ENCODE assay signal across 15 cellular contexts in the genomic region with DNA sequence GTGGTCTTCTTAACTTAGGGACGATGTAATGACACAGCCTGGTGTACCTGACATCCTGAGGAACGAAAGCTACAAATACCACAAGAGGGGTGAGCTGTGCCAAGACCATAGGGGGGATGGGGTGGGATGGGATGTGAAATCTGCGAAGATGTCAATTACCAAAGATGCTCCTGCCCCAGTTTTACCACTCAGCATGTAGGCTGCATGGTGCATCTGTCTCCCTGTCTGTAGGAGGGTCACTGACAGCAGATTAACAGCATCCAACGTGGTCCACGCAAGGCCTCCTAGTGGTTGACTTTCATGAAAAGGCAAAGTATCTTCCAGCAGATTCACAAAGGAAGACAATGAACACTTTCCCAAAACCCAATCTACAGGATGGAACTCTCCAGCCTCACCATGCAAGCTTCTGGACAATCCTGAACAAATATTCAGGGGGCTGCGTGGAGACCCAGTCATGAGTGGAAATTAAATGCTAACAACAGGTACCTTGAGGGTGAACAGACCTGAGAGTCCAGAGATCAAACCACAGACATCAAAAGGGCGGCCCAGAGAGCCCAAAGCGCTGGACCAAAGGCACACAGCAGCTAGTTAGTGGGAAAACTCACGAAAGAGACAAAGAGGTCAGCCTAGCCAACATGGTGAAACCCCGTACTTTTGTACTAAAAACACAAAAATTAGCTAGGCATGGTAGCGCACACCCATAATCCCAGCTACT. TPM values are rescaled to one million over a fixed set of nuclear protein-coding genes. Genes with fewer than 3 reads are reported as not detected.
DNase-seq lines count a peak whose midpoint lies in the region; ATAC-seq and TF ChIP-seq lines count a peak whose summit lies in the region.
"Had no signal": no experiment of that assay in that cellular context is flagged by ENCODE, and none has a peak within 500 bp of the region (broad histone marks: within the 10 kb centered on the region; RNA-seq: fewer than 3 reads in every experiment).

No MANE protein-coding gene starts in this region.

- H3K9me3 ChIP-seq in lung (ENCODE audit: control insufficient read depth in 2 of 2, insufficient read depth in 1 of 2, low read length in 1 of 2) (no peaks in the 10 kb centered on the region), testis (no peaks in the 10 kb centered on the region)

- no peak for TF ChIP-seq POLR2A in testis (IDR thresholded peaks at IDR 0.05)

- CTCF ChIA-PET in activated CD4-positive, alpha-beta memory T cell treated with anti-CD3 and anti-CD28 coated beads for 36 hours (lab: Charles Lee), result interaction anchor here (1.1 kb wide), 1 partner anchor 1308 kb away, joined by 3 read pairs; no protein-coding TSS in a partner anchor

- no peaks in the 10 kb centered on the region for H3K27me3 ChIP-seq in lung (ENCODE audit: control insufficient read depth, insufficient read depth)
- H3K27me3 ChIP-seq in testis, result no peaks in the 10 kb centered on the region
- H3K27me3 ChIP-seq: MG63 had no signal

- no peak overlapping the region for H3K4me3 ChIP-seq in lung
- no peak overlapping the region for H3K4me3 ChIP-seq in testis
- H3K4me3 ChIP-seq: MG63 had no signal

- ATAC-seq in activated naive CD8-positive, alpha-beta T cell treated with anti-CD3 and anti-CD28 coated beads, Interleukin-2, amount 50 U/mL, for 24 hours, result no peak
- ATAC-seq in lung (ENCODE audit: insufficient read depth, low FRiP score), result no peak
- ATAC-seq in GM21528 (IDR thresholded peaks at IDR 0.05; ENCODE audit: low FRiP score, unreplicated experiment), result no peak
- ATAC-seq: PC-3 had no signal

- no peak overlapping the region for H3K4me3 Mint-ChIP-seq in activated naive CD8-positive, alpha-beta T cell
- H3K4me3 Mint-ChIP-seq in activated naive CD8-positive, alpha-beta T cell treated with anti-CD3 and anti-CD28 coated beads, Interleukin-2, amount 50 U/mL, for 24 hours, result no peak overlapping the region
- H3K4me3 Mint-ChIP-seq in chondrocyte (ENCODE audit: unreplicated experiment), result no peak overlapping the region
- no peak overlapping the region for H3K4me3 Mint-ChIP-seq in activated CD4-positive, alpha-beta memory T cell treated with anti-CD3 and anti-CD28 coated beads for 36 hours
- H3K4me3 Mint-ChIP-seq: activated B cell treated with CpG ODN at 0.5 μM for 24 hours had no signal

- DNase-seq in activated naive CD8-positive, alpha-beta T cell treated with anti-CD3 and anti-CD28 coated beads, Interleukin-2, amount 50 U/mL, for 24 hours, result no peak
- DNase-seq in chondrocyte (ENCODE audit: low spot score), result peak; percentile 47
- DNase-seq in lung (ENCODE audit: low spot score), result no peak
- no peak for DNase-seq in testis
- no peak for DNase-seq in NCI-H2081 (lab: John Stamatoyannopoulos, UW)
- DNase-seq in activated CD4-positive, alpha-beta memory T cell treated with anti-CD3 and anti-CD28 coated beads for 36 hours, result no peak
- DNase-seq: activated B cell treated with CpG ODN at 0.5 μM for 24 hours; effector CD8-positive, alpha-beta T cell; foreskin melanocyte; MG63; midbrain; NCI-H524; PC-3 had no signal

- no peaks in the 10 kb centered on the region for H3K27me3 Mint-ChIP-seq in activated naive CD8-positive, alpha-beta T cell
- H3K27me3 Mint-ChIP-seq in activated naive CD8-positive, alpha-beta T cell treated with anti-CD3 and anti-CD28 coated beads, Interleukin-2, amount 50 U/mL, for 24 hours, result no peaks in the 10 kb centered on the region
- H3K27me3 Mint-ChIP-seq in chondrocyte (ENCODE audit: low read depth), result no peaks in the 10 kb centered on the region
- H3K27me3 Mint-ChIP-seq in activated CD4-positive, alpha-beta memory T cell treated with anti-CD3 and anti-CD28 coated beads for 36 hours, result no peaks in the 10 kb centered on the region
- H3K27me3 Mint-ChIP-seq: activated B cell treated with CpG ODN at 0.5 μM for 24 hours had no signal

- WGBS in lung, 2 donors, result 94 to 95% methylated on average over 11 of the region's 11 CpGs
- WGBS in testis, 2 donors, result 87 to 88% methylated on average over 11 of the region's 11 CpGs

- H3K27ac Mint-ChIP-seq in activated naive CD8-positive, alpha-beta T cell, result peak overlapping the region; percentile 46
- no peak overlapping the region for H3K27ac Mint-ChIP-seq in activated naive CD8-positive, alpha-beta T cell treated with anti-CD3 and anti-CD28 coated beads, Interleukin-2, amount 50 U/mL, for 24 hours
- H3K27ac Mint-ChIP-seq in chondrocyte (ENCODE audit: unreplicated experiment), result no peak overlapping the region
- H3K27ac Mint-ChIP-seq in activated CD4-positive, alpha-beta memory T cell treated with anti-CD3 and anti-CD28 coated beads for 36 hours, result no peak overlapping the region
- H3K27ac Mint-ChIP-seq: activated B cell treated with CpG ODN at 0.5 μM for 24 hours had no signal

- H3K9me3 Mint-ChIP-seq in activated naive CD8-positive, alpha-beta T cell (ENCODE audit: low read depth), result no peaks in the 10 kb centered on the region
- H3K9me3 Mint-ChIP-seq in activated naive CD8-positive, alpha-beta T cell treated with anti-CD3 and anti-CD28 coated beads, Interleukin-2, amount 50 U/mL, for 24 hours, result no peaks in the 10 kb centered on the region
- no peaks in the 10 kb centered on the region for H3K9me3 Mint-ChIP-seq in chondrocyte (ENCODE audit: low read depth)
- H3K9me3 Mint-ChIP-seq in activated CD4-positive, alpha-beta memory T cell treated with anti-CD3 and anti-CD28 coated beads for 36 hours, result no peaks in the 10 kb centered on the region
- H3K9me3 Mint-ChIP-seq: activated B cell treated with CpG ODN at 0.5 μM for 24 hours had no signal

- TF ChIP-seq CTCF in chondrocyte (IDR thresholded peaks at IDR 0.05), result no peak
- TF ChIP-seq CTCF in lung (IDR thresholded peaks at IDR 0.05; ENCODE audit: control extremely low read depth, extremely low read depth), result no peak
- no peak for TF ChIP-seq CTCF in testis (IDR thresholded peaks at IDR 0.05)

- H3K36me3 Mint-ChIP-seq in activated naive CD8-positive, alpha-beta T cell, result peaks cover 5% of the 10 kb centered on the region
- peaks cover 19% of the 10 kb centered on the region for H3K36me3 Mint-ChIP-seq in activated naive CD8-positive, alpha-beta T cell treated with anti-CD3 and anti-CD28 coated beads, Interleukin-2, amount 50 U/mL, for 24 hours (ENCODE audit: low read depth)
- H3K36me3 Mint-ChIP-seq in chondrocyte (ENCODE audit: low read depth), result peaks cover 6% of the 10 kb centered on the region
- H3K36me3 Mint-ChIP-seq in activated CD4-positive, alpha-beta memory T cell treated with anti-CD3 and anti-CD28 coated beads for 36 hours, result peaks cover 3% of the 10 kb centered on the region

- peaks cover 28% of the 10 kb centered on the region for H3K4me1 Mint-ChIP-seq in activated naive CD8-positive, alpha-beta T cell (ENCODE audit: low read depth)
- H3K4me1 Mint-ChIP-seq in activated naive CD8-positive, alpha-beta T cell treated with anti-CD3 and anti-CD28 coated beads, Interleukin-2, amount 50 U/mL, for 24 hours, result peaks cover 32% of the 10 kb centered on the region
- peaks cover 57% of the 10 kb centered on the region for H3K4me1 Mint-ChIP-seq in chondrocyte (ENCODE audit: low read depth)
- peaks cover 21% of the 10 kb centered on the region for H3K4me1 Mint-ChIP-seq in activated CD4-positive, alpha-beta memory T cell treated with anti-CD3 and anti-CD28 coated beads for 36 hours (ENCODE audit: low read depth)

- intact Hi-C loops in testis (cut with DNase I; ENCODE audit: low total_unique reads), result no loop called here
- intact Hi-C loops in activated CD4-positive, alpha-beta memory T cell treated with anti-CD3 and anti-CD28 coated beads for 36 hours (cut with micrococcal nuclease), result no loop called here

- POLR2A ChIA-PET in activated CD4-positive, alpha-beta memory T cell treated with anti-CD3 and anti-CD28 coated beads for 36 hours (lab: Charles Lee), result no interaction called here

- H3K36me3 ChIP-seq in lung (ENCODE audit: control insufficient read depth in 2 of 2, insufficient read depth in 2 of 2, low read length in 2 of 2) (peaks cover 7 to 8% of the 10 kb centered on the region in 2 donors), testis (ENCODE audit: low read depth, missing control alignments) (no peaks in the 10 kb centered on the region)

- peaks cover 12 to 17% of the 10 kb centered on the region in 2 donors for H3K4me1 ChIP-seq in lung (ENCODE audit: control insufficient read depth in 2 of 2, insufficient read depth in 2 of 2, low read length in 2 of 2)
- peaks cover 44% of the 10 kb centered on the region for H3K4me1 ChIP-seq in testis

- H3K27ac ChIP-seq in lung (ENCODE audit: low read depth in 1 of 2, low read length in 1 of 2) (peak overlapping the region; percentile 26 to 76), testis (peak overlapping the region; percentile 8 to 64)

RNA-seq across cellular contexts. Expression of a gene that starts 44.4 kb away (rescaled TPM):
- total RNA-seq in chondrocyte (31.9 to 35.0 TPM (median 33.8 TPM) in 3 replicates), lung (10 to 100 TPM; 45.2 to 46.4 TPM), testis (100 to 1,000 TPM in 1 of 2 donors, 10 to 100 TPM in 1; 87.2 to 102 TPM)
- polyA plus RNA-seq in lung (10 to 100 TPM; 14.2 to 15.1 TPM), testis (ENCODE audit: insufficient read depth, low read depth, low replicate concordance) (30.4 TPM)
- 10 to 100 TPM; 28.1 to 29.6 TPM for total RNA-seq in activated CD4-positive, alpha-beta memory T cell treated with anti-CD3 and anti-CD28 coated beads for 36 hours
